Comparison of ENCODE assay signal across 20 cellular contexts in genomic region chr18:77619523-77619922, GRCh38.
DNase-seq lines count a peak whose midpoint lies in the region; ATAC-seq and TF ChIP-seq lines count a peak whose summit lies in the region.
"Had no signal": no experiment of that assay in that cellular context is flagged by ENCODE, and none has a peak within 500 bp of the region (broad histone marks: within the 10 kb centered on the region; RNA-seq: fewer than 3 reads in every experiment).

No MANE protein-coding gene starts in this region.

- no peak for TF ChIP-seq CTCF in right atrium auricular region (IDR thresholded peaks at IDR 0.05)

- no peak overlapping the region for H3K27ac ChIP-seq in right atrium auricular region
- H3K27ac ChIP-seq: A549; BLaER1 treated with 17β-estradiol and CSF1 and Interleukin-3, amounts not matched to agents 10 nM and 100 nM; GM23248 had no signal

- DNase-seq in Right ventricle myocardium superior (no peak), right atrium auricular region (ENCODE audit: low spot score) (no peak), COR-L47 (lab: John Stamatoyannopoulos, UW) (peak; percentile 7), cerebellar cortex (ENCODE audit: low spot score) (peak; percentile 5), GDM1 (lab: John Stamatoyannopoulos, UW) (no peak), superior temporal gyrus (ENCODE audit: extremely low spot score) (no peak)
- DNase-seq: 8988T; ACHN; AML-193; BE2C; Calu3; CD4-positive, alpha-beta T cell; CD8-positive, alpha-beta memory T cell; DMS53; DMS79 treated with DMSO at 0.1 percent for 48 hours; GM23248; H7; HCEC 1CT had no signal

- intact Hi-C loops in Right ventricle myocardium superior (cut with DNase I), result no loop called here

- no peaks in the 10 kb centered on the region for H3K36me3 ChIP-seq in right atrium auricular region
- H3K36me3 ChIP-seq: BE2C; BLaER1 treated with 17β-estradiol and CSF1 and Interleukin-3, amounts not matched to agents 10 nM and 100 nM had no signal

- no peaks in the 10 kb centered on the region for H3K4me1 ChIP-seq in right atrium auricular region
- H3K4me1 ChIP-seq: A549; BE2C; BLaER1 treated with 17β-estradiol and CSF1 and Interleukin-3, amounts not matched to agents 10 nM and 100 nM had no signal

- peak; percentile 83 for ATAC-seq in Right ventricle myocardium superior (ENCODE audit: poor library complexity)
- ATAC-seq: A549 had no signal

- H3K4me3 ChIP-seq in right atrium auricular region, result no peak overlapping the region
- H3K4me3 ChIP-seq: A549; BLaER1 treated with 17β-estradiol and CSF1 and Interleukin-3, amounts not matched to agents 10 nM and 100 nM; GM23248 had no signal

- H3K27me3 ChIP-seq in right atrium auricular region, result no peaks in the 10 kb centered on the region
- H3K27me3 ChIP-seq: BE2C; BLaER1 treated with 17β-estradiol and CSF1 and Interleukin-3, amounts not matched to agents 10 nM and 100 nM had no signal

- no peaks in the 10 kb centered on the region for H3K9me3 ChIP-seq in right atrium auricular region
- H3K9me3 ChIP-seq: A549, BE2C had no signal

Comparison
In these comparisons a context has a peak if more than half of its experiments do, and no peak if none do; other contexts are left out.
1. DNase-seq: peak in COR-L47 (single experiment) and cerebellar cortex (single experiment); none in Right ventricle myocardium superior (single experiment), right atrium auricular region (single experiment), GDM1 (single experiment) and superior temporal gyrus (single experiment).